Comparison of ENCODE assay signal across 1 cellular context in genomic region chr1:48530727-48531351, GRCh38.
A peak's percentile ranks its signal among the peaks of the same experiment; 100 is the strongest.
TF ChIP-seq lines count a peak whose summit lies in the region.

No MANE protein-coding gene starts in this region.

TF ChIP-seq in HepG2, 621 proteins besides CTCF, POLR2A, EP300 and RAD21 (continued from another document and continues in another):
- TF ChIP-seq ZNF281 (CRISPR knock-in tag; IDR thresholded peaks at IDR 0.05; ENCODE audit: borderline replicate concordance) (peak; percentile 30; the same call in 1 of the 2 replicates), GABPA (IDR thresholded peaks at IDR 0.05; ENCODE audit: low read depth, low read length) (no peak), GABPA (CRISPR knock-in tag; IDR thresholded peaks at IDR 0.05; ENCODE audit: low read depth) (no peak), ZBTB43 (CRISPR knock-in tag; conservative IDR thresholded peaks at IDR 0.05) (peak; percentile 73; the same call in 1 of the 2 replicates), NPAS2 (CRISPR knock-in tag; IDR thresholded peaks at IDR 0.05; ENCODE audit: borderline replicate concordance) (no peak), ZEB1 (IDR thresholded peaks at IDR 0.05; ENCODE audit: insufficient replicate concordance, low read depth) (no peak), NR0B2 (CRISPR knock-in tag; IDR thresholded peaks at IDR 0.05) (no peak), ZNF737 (CRISPR knock-in tag; IDR thresholded peaks at IDR 0.05; ENCODE audit: borderline replicate concordance) (no peak), GPN1 (CRISPR knock-in tag; IDR thresholded peaks at IDR 0.05; ENCODE audit: borderline replicate concordance) (no peak), PCBP1 (IDR thresholded peaks at IDR 0.05; ENCODE audit: borderline replicate concordance, low read depth, low read length) (no peak), CBX1 (IDR thresholded peaks at IDR 0.05; ENCODE audit: low read depth) (no peak), ZNF777 (CRISPR knock-in tag; IDR thresholded peaks at IDR 0.05) (no peak), ARNTL (CRISPR knock-in tag; IDR thresholded peaks at IDR 0.05) (no peak), ZNF121 (CRISPR knock-in tag; IDR thresholded peaks at IDR 0.05) (no peak), ZNF572 (CRISPR knock-in tag; IDR thresholded peaks at IDR 0.05) (no peak), PHF8 (CRISPR knock-in tag; IDR thresholded peaks at IDR 0.05) (no peak), ZNF232 (CRISPR knock-in tag; IDR thresholded peaks at IDR 0.05; ENCODE audit: borderline replicate concordance) (peak; percentile 74; the same call in 1 of the 2 replicates), ZNF460 (CRISPR knock-in tag; IDR thresholded peaks at IDR 0.05; ENCODE audit: borderline replicate concordance) (no peak), ZBTB38 (CRISPR knock-in tag; IDR thresholded peaks at IDR 0.05) (no peak), ZNF720 (CRISPR knock-in tag; IDR thresholded peaks at IDR 0.05) (no peak), ZBTB49 (CRISPR knock-in tag; IDR thresholded peaks at IDR 0.05; ENCODE audit: borderline replicate concordance) (0 out of 2 replicates have a peak, but pooled peaks have one; percentile 51), ADNP (CRISPR knock-in tag; IDR thresholded peaks at IDR 0.05) (no peak), TEF (CRISPR knock-in tag; IDR thresholded peaks at IDR 0.05) (peak; percentile 53; the same call in 1 of the 2 replicates), ZNF773 (CRISPR knock-in tag; IDR thresholded peaks at IDR 0.05; ENCODE audit: borderline replicate concordance) (peak; percentile 82; the same call in 1 of the 2 replicates), ZNF331 (CRISPR knock-in tag; IDR thresholded peaks at IDR 0.05) (peak; percentile 86), KLF15 (CRISPR knock-in tag; IDR thresholded peaks at IDR 0.05; ENCODE audit: borderline replicate concordance) (0 out of 2 replicates have a peak, but pooled peaks have one; percentile 58), KLF13 (CRISPR knock-in tag; IDR thresholded peaks at IDR 0.05) (no peak), SAFB2 (CRISPR knock-in tag; IDR thresholded peaks at IDR 0.05; ENCODE audit: borderline replicate concordance, low read depth) (no peak), KDM2A (CRISPR knock-in tag; IDR thresholded peaks at IDR 0.05; ENCODE audit: borderline replicate concordance, low read depth) (peak; percentile 48; the same call in 1 of the 2 replicates), SIN3A (IDR thresholded peaks at IDR 0.05; ENCODE audit: borderline replicate concordance, low read depth, low read length) (no peak), NFIB (CRISPR knock-in tag; IDR thresholded peaks at IDR 0.05; ENCODE audit: borderline replicate concordance) (no peak), FOSL2 (CRISPR knock-in tag; IDR thresholded peaks at IDR 0.05) (peak; percentile 23; the same call in 1 of the 2 replicates), RFX5 (IDR thresholded peaks at IDR 0.05; ENCODE audit: low read depth, low read length) (no peak), DR1 (CRISPR knock-in tag; IDR thresholded peaks at IDR 0.05) (no peak), KLF11 (CRISPR knock-in tag; IDR thresholded peaks at IDR 0.05) (peak; percentile 68; the same call in 1 of the 2 replicates), HMG20A (CRISPR knock-in tag; IDR thresholded peaks at IDR 0.05; ENCODE audit: borderline replicate concordance) (no peak), BRCA1 (CRISPR knock-in tag; IDR thresholded peaks at IDR 0.05) (no peak), ZNF24 (IDR thresholded peaks at IDR 0.05) (no peak), FOXO4 (CRISPR knock-in tag; conservative IDR thresholded peaks at IDR 0.05) (no peak)
- TF ChIP-seq, protein P1, sequence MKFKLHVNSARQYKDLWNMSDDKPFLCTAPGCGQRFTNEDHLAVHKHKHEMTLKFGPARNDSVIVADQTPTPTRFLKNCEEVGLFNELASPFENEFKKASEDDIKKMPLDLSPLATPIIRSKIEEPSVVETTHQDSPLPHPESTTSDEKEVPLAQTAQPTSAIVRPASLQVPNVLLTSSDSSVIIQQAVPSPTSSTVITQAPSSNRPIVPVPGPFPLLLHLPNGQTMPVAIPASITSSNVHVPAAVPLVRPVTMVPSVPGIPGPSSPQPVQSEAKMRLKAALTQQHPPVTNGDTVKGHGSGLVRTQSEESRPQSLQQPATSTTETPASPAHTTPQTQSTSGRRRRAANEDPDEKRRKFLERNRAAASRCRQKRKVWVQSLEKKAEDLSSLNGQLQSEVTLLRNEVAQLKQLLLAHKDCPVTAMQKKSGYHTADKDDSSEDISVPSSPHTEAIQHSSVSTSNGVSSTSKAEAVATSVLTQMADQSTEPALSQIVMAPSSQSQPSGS (CRISPR knock-in tag; IDR thresholded peaks at IDR 0.05), result 0 out of 2 replicates have a peak, but pooled peaks have one; percentile 49
- TF ChIP-seq, protein P2, sequence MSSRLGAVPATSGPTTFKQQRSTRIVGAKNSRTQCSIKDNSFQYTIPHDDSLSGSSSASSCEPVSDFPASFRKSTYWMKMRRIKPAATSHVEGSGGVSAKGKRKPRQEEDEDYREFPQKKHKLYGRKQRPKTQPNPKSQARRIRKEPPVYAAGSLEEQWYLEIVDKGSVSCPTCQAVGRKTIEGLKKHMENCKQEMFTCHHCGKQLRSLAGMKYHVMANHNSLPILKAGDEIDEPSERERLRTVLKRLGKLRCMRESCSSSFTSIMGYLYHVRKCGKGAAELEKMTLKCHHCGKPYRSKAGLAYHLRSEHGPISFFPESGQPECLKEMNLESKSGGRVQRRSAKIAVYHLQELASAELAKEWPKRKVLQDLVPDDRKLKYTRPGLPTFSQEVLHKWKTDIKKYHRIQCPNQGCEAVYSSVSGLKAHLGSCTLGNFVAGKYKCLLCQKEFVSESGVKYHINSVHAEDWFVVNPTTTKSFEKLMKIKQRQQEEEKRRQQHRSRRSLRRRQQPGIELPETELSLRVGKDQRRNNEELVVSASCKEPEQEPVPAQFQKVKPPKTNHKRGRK (CRISPR knock-in tag; IDR thresholded peaks at IDR 0.05), result no peak
- TF ChIP-seq, protein P3, sequence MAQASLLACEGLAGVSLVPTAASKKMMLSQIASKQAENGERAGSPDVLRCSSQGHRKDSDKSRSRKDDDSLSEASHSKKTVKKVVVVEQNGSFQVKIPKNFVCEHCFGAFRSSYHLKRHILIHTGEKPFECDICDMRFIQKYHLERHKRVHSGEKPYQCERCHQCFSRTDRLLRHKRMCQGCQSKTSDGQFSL (CRISPR knock-in tag; IDR thresholded peaks at IDR 0.05), result no peak
